Comparison of ENCODE assay signal across 26 cellular contexts in genomic region chr11:120551191-120551590, GRCh38.
"Had no signal": no experiment of that assay in that cellular context is flagged by ENCODE, and none has a peak within 500 bp of the region (broad histone marks: within the 10 kb centered on the region; RNA-seq: fewer than 3 reads in every experiment).

No MANE protein-coding gene starts in this region.

- DNase-seq: activated CD4-positive, alpha-beta memory T cell treated with anti-CD3 and anti-CD28 coated beads for 36 hours; activated CD4-positive, alpha-beta T cell treated with anti-CD3 and anti-CD28 coated beads for 36 hours; activated CD4-positive, alpha-beta T cell treated with anti-CD3 and anti-CD28 coated beads, Interleukin-2, amount 10 ng/mL, durations not matched to agents 24 days and 14 days; activated CD4-positive, CD25-positive, alpha-beta regulatory T cell; activated CD4-positive, CD25-positive, alpha-beta regulatory T cell treated with anti-CD3 and anti-CD28 coated beads, Interleukin-2, amount 50 U/mL, for 72 hours; activated CD8-positive, alpha-beta memory T cell treated with anti-CD3 and anti-CD28 coated beads, Interleukin-2, amount 50 U/mL, for 48 hours; activated CD8-positive, alpha-beta T cell treated with anti-CD3 and anti-CD28 coated beads, Interleukin-2, amount 10 ng/mL, durations not matched to agents 7 days and 5 days; activated gamma-delta T cell; activated naive CD4-positive, alpha-beta T cell; activated naive CD4-positive, alpha-beta T cell treated with anti-CD3 and anti-CD28 coated beads, Interleukin-2, amount 10 ng/mL, durations not matched to agents 7 days and 5 days; activated naive CD8-positive, alpha-beta T cell treated with anti-CD3 and anti-CD28 coated beads, Interleukin-2, amount 10 ng/mL, durations not matched to agents 7 days and 5 days; activated T-cell treated with anti-CD3 and anti-CD28 coated beads for 4 hours; activated T-cell treated with anti-CD3 and anti-CD28 coated beads, Interleukin-2, amount 50 U/mL, for 24 hours; activated T-cell treated with anti-CD3 and anti-CD28 coated beads, Interleukin-2, amount 50 U/mL, for 72 hours; brain microvascular endothelial cell; colonic mucosa; effector CD8-positive, alpha-beta T cell; esophagus squamous epithelium; foreskin melanocyte; heart right ventricle; T-cell; T-helper 9 cell had no signal

- H3K36me3 Mint-ChIP-seq: activated CD4-positive, alpha-beta memory T cell treated with anti-CD3 and anti-CD28 coated beads for 36 hours; activated naive CD4-positive, alpha-beta T cell treated with anti-CD3 and anti-CD28 coated beads, Interleukin-2, amount 10 ng/mL, durations not matched to agents 7 days and 5 days; activated naive CD4-positive, alpha-beta T cell treated with anti-CD3 and anti-CD28 coated beads, Interleukin-2, amount 50 U/mL, for 72 hours; activated naive CD8-positive, alpha-beta T cell treated with anti-CD3 and anti-CD28 coated beads, Interleukin-2, amount 10 ng/mL, durations not matched to agents 7 days and 5 days; T-cell had no signal

- H3K9me3 Mint-ChIP-seq: activated CD4-positive, alpha-beta memory T cell treated with anti-CD3 and anti-CD28 coated beads for 36 hours; activated CD4-positive, alpha-beta T cell treated with anti-CD3 and anti-CD28 coated beads, Interleukin-2, amount 10 ng/mL, durations not matched to agents 24 days and 14 days; activated naive CD4-positive, alpha-beta T cell treated with anti-CD3 and anti-CD28 coated beads, Interleukin-2, amount 10 ng/mL, durations not matched to agents 7 days and 5 days; activated naive CD4-positive, alpha-beta T cell treated with anti-CD3 and anti-CD28 coated beads, Interleukin-2, amount 50 U/mL, for 72 hours; activated naive CD8-positive, alpha-beta T cell treated with anti-CD3 and anti-CD28 coated beads, Interleukin-2, amount 10 ng/mL, durations not matched to agents 7 days and 5 days; activated T-cell treated with anti-CD3 and anti-CD28 coated beads, Interleukin-2, amount 50 U/mL, for 24 hours; activated T-cell treated with anti-CD3 and anti-CD28 coated beads, Interleukin-2, amount 50 U/mL, for 72 hours; central memory CD8-positive, alpha-beta T cell; T-cell; T-helper 1 cell treated with Interleukin-12 subunit alpha and Interleukin-12 subunit beta and Interleukin-4 antibody, amounts not matched to agents 30 μg/mL and 1 μg/mL, for 36 hours had no signal

- H3K27ac Mint-ChIP-seq: activated CD4-positive, alpha-beta memory T cell treated with anti-CD3 and anti-CD28 coated beads for 36 hours; activated CD4-positive, alpha-beta T cell treated with anti-CD3 and anti-CD28 coated beads for 36 hours; activated CD4-positive, alpha-beta T cell treated with anti-CD3 and anti-CD28 coated beads, Interleukin-2, amount 10 ng/mL, durations not matched to agents 24 days and 14 days; activated CD8-positive, alpha-beta T cell treated with anti-CD3 and anti-CD28 coated beads, Interleukin-2, amount 10 ng/mL, durations not matched to agents 7 days and 5 days; activated naive CD4-positive, alpha-beta T cell treated with anti-CD3 and anti-CD28 coated beads, Interleukin-2, amount 10 ng/mL, durations not matched to agents 7 days and 5 days; activated naive CD4-positive, alpha-beta T cell treated with anti-CD3 and anti-CD28 coated beads, Interleukin-2, amount 50 U/mL, for 72 hours; activated naive CD8-positive, alpha-beta T cell treated with anti-CD3 and anti-CD28 coated beads, Interleukin-2, amount 10 ng/mL, durations not matched to agents 7 days and 5 days; activated T-cell treated with anti-CD3 and anti-CD28 coated beads, Interleukin-2, amount 50 U/mL, for 24 hours; activated T-cell treated with anti-CD3 and anti-CD28 coated beads, Interleukin-2, amount 50 U/mL, for 72 hours; T-cell; T-helper 1 cell treated with Interleukin-12 subunit alpha and Interleukin-12 subunit beta and Interleukin-4 antibody, amounts not matched to agents 30 μg/mL and 1 μg/mL, for 36 hours had no signal

- H3K4me1 Mint-ChIP-seq: activated CD4-positive, alpha-beta T cell treated with anti-CD3 and anti-CD28 coated beads for 36 hours; central memory CD8-positive, alpha-beta T cell had no signal

- H3K4me3 Mint-ChIP-seq: activated CD4-positive, alpha-beta memory T cell treated with anti-CD3 and anti-CD28 coated beads for 36 hours; activated CD4-positive, alpha-beta T cell treated with anti-CD3 and anti-CD28 coated beads for 36 hours; activated CD4-positive, alpha-beta T cell treated with anti-CD3 and anti-CD28 coated beads, Interleukin-2, amount 10 ng/mL, durations not matched to agents 24 days and 14 days; activated CD8-positive, alpha-beta T cell treated with anti-CD3 and anti-CD28 coated beads, Interleukin-2, amount 10 ng/mL, durations not matched to agents 7 days and 5 days; activated naive CD4-positive, alpha-beta T cell treated with anti-CD3 and anti-CD28 coated beads, Interleukin-2, amount 10 ng/mL, durations not matched to agents 7 days and 5 days; activated naive CD8-positive, alpha-beta T cell treated with anti-CD3 and anti-CD28 coated beads, Interleukin-2, amount 10 ng/mL, durations not matched to agents 7 days and 5 days; activated T-cell treated with anti-CD3 and anti-CD28 coated beads, Interleukin-2, amount 50 U/mL, for 24 hours; activated T-cell treated with anti-CD3 and anti-CD28 coated beads, Interleukin-2, amount 50 U/mL, for 72 hours; central memory CD8-positive, alpha-beta T cell; T-cell; T-helper 1 cell treated with Interleukin-12 subunit alpha and Interleukin-12 subunit beta and Interleukin-4 antibody, amounts not matched to agents 30 μg/mL and 1 μg/mL, for 36 hours had no signal

- ATAC-seq: activated CD4-positive, alpha-beta T cell treated with anti-CD3 and anti-CD28 coated beads for 36 hours; activated CD8-positive, alpha-beta T cell treated with anti-CD3 and anti-CD28 coated beads, Interleukin-2, amount 10 ng/mL, durations not matched to agents 7 days and 5 days; activated naive CD4-positive, alpha-beta T cell treated with anti-CD3 and anti-CD28 coated beads, Interleukin-2, amount 50 U/mL, for 72 hours; activated T-cell treated with anti-CD3 and anti-CD28 coated beads, Interleukin-2, amount 50 U/mL, for 72 hours; gastroesophageal sphincter; heart right ventricle; T-cell had no signal
